Comparison of ENCODE assay signal across 9 cellular contexts in genomic region chr18:9876867-9877654, GRCh38. TPM values are rescaled to one million over a fixed set of nuclear protein-coding genes. Genes with fewer than 3 reads are reported as not detected.
A peak's percentile ranks its signal among the peaks of the same experiment; 100 is the strongest.
DNase-seq lines count a peak whose midpoint lies in the region; ATAC-seq and TF ChIP-seq lines count a peak whose summit lies in the region.
"Had no signal": no experiment of that assay in that cellular context is flagged by ENCODE, and none has a peak within 500 bp of the region (broad histone marks: within the 10 kb centered on the region; RNA-seq: fewer than 3 reads in every experiment).

No MANE protein-coding gene starts in this region.

- H3K4me3 ChIP-seq in SJSA1 (peak overlapping the region; percentile 20), foreskin fibroblast (ENCODE audit: low read depth in 1 of 2, low read length in 2 of 2) (peak overlapping the region; percentile 37 to 44), sigmoid colon (peak overlapping the region in 1 of 4 donors; percentile 7)

- peaks cover 22% of the 10 kb centered on the region for H3K4me1 ChIP-seq in SJSA1 (replicated peaks)
- peaks cover 0 to 4% (median 0%) of the 10 kb centered on the region in 4 donors for H3K4me1 ChIP-seq in sigmoid colon

- H3K27me3 ChIP-seq in SJSA1 (replicated peaks) (no peaks in the 10 kb centered on the region), sigmoid colon (no peaks in the 10 kb centered on the region)

- ATAC-seq in GM21786 (IDR thresholded peaks at IDR 0.05; ENCODE audit: unreplicated experiment): peak; percentile 70

- H3K9me3 ChIP-seq in SJSA1 (replicated peaks) (no peaks in the 10 kb centered on the region), sigmoid colon (no peaks in the 10 kb centered on the region)

- DNase-seq in SJSA1 (ENCODE audit: low read depth in 1 of 2, low spot score in 2 of 2) (peak; percentile 77 to 91), foreskin fibroblast (peak; percentile 77 to 88), sigmoid colon (no peak), Kasumi-1 (lab: John Stamatoyannopoulos, UW) (no peak), head of caudate nucleus (no peak), SHP77 (lab: John Stamatoyannopoulos, UW) (no peak), NCI-H2029 (lab: John Stamatoyannopoulos, UW) (no peak)
- DNase-seq: natural killer cell had no signal

- intact Hi-C loops in sigmoid colon (cut with DNase I) (no loop called here), head of caudate nucleus (cut with DNase I) (no loop called here)

- no peak for TF ChIP-seq CTCF in foreskin fibroblast (IDR thresholded peaks at IDR 0.05; ENCODE audit: low read depth, low read length)
- TF ChIP-seq CTCF in sigmoid colon (IDR thresholded peaks at IDR 0.05): no peak

- H3K27ac ChIP-seq in SJSA1: peak overlapping the region; percentile 97
- peak overlapping the region; percentile 33 to 50 (median 42) for H3K27ac ChIP-seq in sigmoid colon

- TF ChIP-seq EP300 in sigmoid colon (IDR thresholded peaks at IDR 0.05): no peak

- TF ChIP-seq POLR2A in sigmoid colon (IDR thresholded peaks at IDR 0.05): no peak

- no peaks in the 10 kb centered on the region for H3K36me3 ChIP-seq in SJSA1
- no peaks in the 10 kb centered on the region for H3K36me3 ChIP-seq in sigmoid colon

- WGBS in sigmoid colon, 2 donors: 57 to 69% methylated on average over 9 of the region's 9 CpGs

RNA-seq across cellular contexts. Expression of gene TXNDC2, which starts 8.7 kb away (rescaled TPM):
- 0.05 TPM in 1 of 2 replicates, not detected in the other for total RNA-seq in SJSA1 (2014; rRNA removed; shearing (Covaris generic))
- total RNA-seq in sigmoid colon: not detected
- polyA plus RNA-seq in sigmoid colon: under 1 TPM in 1 of 3 donors, not detected in 2; 0.04 TPM
- total RNA-seq: natural killer cell had no signal

RNA-seq across cellular contexts. Expression of gene VAPA, which starts 36.8 kb away (rescaled TPM):
- total RNA-seq in SJSA1 (2014; rRNA removed; shearing (Covaris generic)): 394 and 444 TPM in 2 replicates
- total RNA-seq in sigmoid colon: 100 to 1,000 TPM; 252 to 336 (median 291) TPM
- polyA plus RNA-seq in sigmoid colon: 100 to 1,000 TPM; 181 to 297 (median 233) TPM

Comparison
In these comparisons a context has a peak if more than half of its experiments do, and no peak if none do; other contexts are left out.
1. DNase-seq: peak in SJSA1 (2 of 2) and foreskin fibroblast (2 of 2); none in sigmoid colon (single experiment), Kasumi-1 (0 of 2), head of caudate nucleus (0 of 42), SHP77 (0 of 2) and NCI-H2029 (single experiment).